ENCODE assay signal across 15 cellular contexts in the genomic region with DNA sequence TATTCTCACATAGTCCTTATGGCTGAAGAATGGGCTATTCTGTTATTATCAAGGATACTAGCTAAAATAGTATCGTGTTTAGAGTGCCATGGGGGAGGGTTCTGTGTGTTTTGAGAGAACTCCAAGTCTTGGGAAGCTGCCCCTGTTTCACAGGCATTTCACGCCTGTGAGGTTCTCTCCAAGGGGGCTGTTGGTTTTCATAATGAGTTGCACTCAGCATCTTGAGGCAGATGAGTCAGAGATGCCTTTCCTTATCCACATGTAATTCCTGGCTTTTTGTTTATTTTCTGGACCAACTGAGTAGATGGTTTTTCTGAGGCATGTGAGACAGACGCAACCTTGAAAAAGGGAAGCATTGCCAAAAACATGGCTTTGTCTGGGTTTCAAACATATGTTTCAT.
A peak's percentile ranks its signal among the peaks of the same experiment; 100 is the strongest.
DNase-seq lines count a peak whose midpoint lies in the region; ATAC-seq and TF ChIP-seq lines count a peak whose summit lies in the region.
"Had no signal": no experiment of that assay in that cellular context is flagged by ENCODE, and none has a peak within 500 bp of the region (broad histone marks: within the 10 kb centered on the region; RNA-seq: fewer than 3 reads in every experiment).

No MANE protein-coding gene starts in this region.

- no peak overlapping the region for H3K4me2 ChIP-seq in PC-3 (ENCODE audit: low read length)
- H3K4me2 ChIP-seq: SK-N-SH had no signal

- POLR2A ChIA-PET in PC-3 (lab: Charles Lee; ENCODE audit: unreplicated experiment): no interaction called here

- no peaks in the 10 kb centered on the region for H3K9me3 Mint-ChIP-seq in osteocyte (ENCODE audit: unreplicated experiment)
- peaks cover 4% of the 10 kb centered on the region for H3K9me3 Mint-ChIP-seq in activated T-helper 17 cell treated with anti-CD3 and anti-CD28 coated beads, Interleukin-2, amount 50 U/mL, for 72 hours

- BruUV-seq in PC-3 (replicated peaks; lab: Mats Ljungman, UMichigan): no TSS peak

- H3K9me3 ChIP-seq in PC-3 (ENCODE audit: low read length) (no peaks in the 10 kb centered on the region), thyroid gland (no peaks in the 10 kb centered on the region)
- H3K9me3 ChIP-seq: SK-N-SH had no signal

- no peak overlapping the region for H3K4me3 ChIP-seq in PC-3 (ENCODE audit: low read length)
- H3K4me3 ChIP-seq in fibroblast of pulmonary artery (replicated peaks; ENCODE audit: low read depth, low read length): no peak overlapping the region
- no peak overlapping the region for H3K4me3 ChIP-seq in thyroid gland (replicated peaks in 1 of 3)

- DNase-seq in Daoy (ENCODE audit: low read depth) (peak; percentile 87), PC-3 (peak; percentile 28), fibroblast of pulmonary artery (ENCODE audit: low read depth) (peak; percentile 78), osteocyte (ENCODE audit: extremely low spot score, unreplicated experiment) (no peak), thyroid gland (no peak), GM10266 (ENCODE audit: extremely low spot score) (no peak)
- DNase-seq: activated T-cell treated with anti-CD3 and anti-CD28 coated beads, Interleukin-2, amount 50 U/mL, for 72 hours; erythroblast; NCI-H1694 treated with DMSO at 0.1 percent for 48 hours; SK-N-SH; stimulated activated CD4-positive, alpha-beta T cell treated with anti-CD3 and anti-CD28 coated beads, Interleukin-1b, Interleukin-23, amount 100 ng/mL, for 48 hours had no signal

- H3K36me3 Mint-ChIP-seq in osteocyte (ENCODE audit: unreplicated experiment): no peaks in the 10 kb centered on the region
- no peaks in the 10 kb centered on the region for H3K36me3 Mint-ChIP-seq in activated T-helper 17 cell treated with anti-CD3 and anti-CD28 coated beads, Interleukin-2, amount 50 U/mL, for 72 hours (ENCODE audit: low read depth)
- H3K36me3 Mint-ChIP-seq: stimulated activated effector memory CD8-positive, alpha-beta T cell treated with anti-CD3 and anti-CD28 coated beads, Interleukin-12 subunit alpha, Interleukin-12 subunit beta, amount 100 ng/mL, for 72 hours had no signal

- no peak overlapping the region for H3K9ac ChIP-seq in PC-3 (ENCODE audit: low read length)
- H3K9ac ChIP-seq: SK-N-SH had no signal

- no peaks in the 10 kb centered on the region for H3K79me2 ChIP-seq in PC-3 (ENCODE audit: low read length)

- H3K4me3 Mint-ChIP-seq in osteocyte (ENCODE audit: unreplicated experiment): no peak overlapping the region
- no peak overlapping the region for H3K4me3 Mint-ChIP-seq in activated T-helper 17 cell treated with anti-CD3 and anti-CD28 coated beads, Interleukin-2, amount 50 U/mL, for 72 hours
- H3K4me3 Mint-ChIP-seq: activated T-cell treated with anti-CD3 and anti-CD28 coated beads, Interleukin-2, amount 50 U/mL, for 72 hours; stimulated activated effector memory CD8-positive, alpha-beta T cell treated with anti-CD3 and anti-CD28 coated beads, Interleukin-12 subunit alpha, Interleukin-12 subunit beta, amount 100 ng/mL, for 72 hours had no signal

- H3K4me1 ChIP-seq in PC-3 (ENCODE audit: insufficient read depth, low read length) (peaks cover 7% of the 10 kb centered on the region), thyroid gland (no peaks in the 10 kb centered on the region)

- peak; percentile 14; the same call in 1 of the 2 replicates for ATAC-seq in PC-3
- ATAC-seq in GM19463 (IDR thresholded peaks at IDR 0.05; ENCODE audit: unreplicated experiment): no peak
- ATAC-seq in activated T-helper 17 cell treated with anti-CD3 and anti-CD28 coated beads, Interleukin-2, amount 50 U/mL, for 72 hours (replicated peaks): no peak
- ATAC-seq: activated T-cell treated with anti-CD3 and anti-CD28 coated beads, Interleukin-2, amount 50 U/mL, for 72 hours; HepG2; stimulated activated effector memory CD8-positive, alpha-beta T cell treated with anti-CD3 and anti-CD28 coated beads, Interleukin-12 subunit alpha, Interleukin-12 subunit beta, amount 100 ng/mL, for 72 hours had no signal

- 71 to 83% methylated on average over 3 of the region's 3 CpGs for WGBS in thyroid gland, 2 donors

- no peak overlapping the region for H2AFZ ChIP-seq in PC-3 (ENCODE audit: low read length)

- peaks cover 27% of the 10 kb centered on the region for H3K4me1 Mint-ChIP-seq in osteocyte (ENCODE audit: unreplicated experiment)
- H3K4me1 Mint-ChIP-seq in activated T-helper 17 cell treated with anti-CD3 and anti-CD28 coated beads, Interleukin-2, amount 50 U/mL, for 72 hours: no peaks in the 10 kb centered on the region
- H3K4me1 Mint-ChIP-seq: stimulated activated effector memory CD8-positive, alpha-beta T cell treated with anti-CD3 and anti-CD28 coated beads, Interleukin-12 subunit alpha, Interleukin-12 subunit beta, amount 100 ng/mL, for 72 hours had no signal

- peak overlapping the region; percentile 83 for H3K27ac Mint-ChIP-seq in osteocyte (ENCODE audit: unreplicated experiment)
- H3K27ac Mint-ChIP-seq in activated T-helper 17 cell treated with anti-CD3 and anti-CD28 coated beads, Interleukin-2, amount 50 U/mL, for 72 hours: no peak overlapping the region
- H3K27ac Mint-ChIP-seq: activated T-cell treated with anti-CD3 and anti-CD28 coated beads, Interleukin-2, amount 50 U/mL, for 72 hours; stimulated activated effector memory CD8-positive, alpha-beta T cell treated with anti-CD3 and anti-CD28 coated beads, Interleukin-12 subunit alpha, Interleukin-12 subunit beta, amount 100 ng/mL, for 72 hours had no signal

- intact Hi-C loops in PC-3 (cut with micrococcal nuclease): no loop called here
- intact Hi-C loops in thyroid gland (cut with DNase I): no loop called here

- CTCF ChIA-PET in PC-3 (lab: Charles Lee): no interaction called here

- TF ChIP-seq CTCF in PC-3 (conservative IDR thresholded peaks at IDR 0.05; ENCODE audit: low read depth, low read length): no peak
- TF ChIP-seq CTCF in fibroblast of pulmonary artery (IDR thresholded peaks at IDR 0.05; ENCODE audit: low read length, missing control alignments): no peak
- TF ChIP-seq CTCF in osteocyte (IDR thresholded peaks at IDR 0.05): no peak
- no peak for TF ChIP-seq CTCF in thyroid gland (IDR thresholded peaks at IDR 0.05)
- TF ChIP-seq CTCF in GM10266 (IDR thresholded peaks at IDR 0.05; ENCODE audit: control insufficient read depth, insufficient read depth, low read depth, missing control alignments): no peak

- H4K20me1 ChIP-seq in PC-3 (ENCODE audit: low read length): no peaks in the 10 kb centered on the region

- no peaks in the 10 kb centered on the region for H3K27me3 Mint-ChIP-seq in osteocyte (ENCODE audit: unreplicated experiment)
- H3K27me3 Mint-ChIP-seq in activated T-helper 17 cell treated with anti-CD3 and anti-CD28 coated beads, Interleukin-2, amount 50 U/mL, for 72 hours: no peaks in the 10 kb centered on the region

- H3K27ac ChIP-seq in PC-3 (ENCODE audit: low read length) (no peak overlapping the region), thyroid gland (no peak overlapping the region)

- H3K36me3 ChIP-seq in PC-3 (ENCODE audit: low read depth, low read length) (no peaks in the 10 kb centered on the region), thyroid gland (no peaks in the 10 kb centered on the region)

- TF ChIP-seq POLR2A in thyroid gland (IDR thresholded peaks at IDR 0.05): no peak

- H3F3A ChIP-seq in PC-3 (ENCODE audit: low read length, unreplicated experiment): no peaks in the 10 kb centered on the region

- H3K27me3 ChIP-seq in PC-3 (ENCODE audit: low read length) (no peaks in the 10 kb centered on the region), thyroid gland (no peaks in the 10 kb centered on the region)

- H3K9me2 ChIP-seq in PC-3 (replicated peaks; ENCODE audit: low read length): no peaks in the 10 kb centered on the region
- H3K9me2 ChIP-seq: SK-N-SH had no signal

Comparison
In these comparisons a context has a peak if more than half of its experiments do, and no peak if none do; other contexts are left out.
1. DNase-seq: peak in Daoy (single experiment), PC-3 (single experiment) and fibroblast of pulmonary artery (single experiment); none in osteocyte (single experiment), thyroid gland (0 of 2) and GM10266 (single experiment).